ENCODE assay signal across 1 cellular context in the genomic region with DNA sequence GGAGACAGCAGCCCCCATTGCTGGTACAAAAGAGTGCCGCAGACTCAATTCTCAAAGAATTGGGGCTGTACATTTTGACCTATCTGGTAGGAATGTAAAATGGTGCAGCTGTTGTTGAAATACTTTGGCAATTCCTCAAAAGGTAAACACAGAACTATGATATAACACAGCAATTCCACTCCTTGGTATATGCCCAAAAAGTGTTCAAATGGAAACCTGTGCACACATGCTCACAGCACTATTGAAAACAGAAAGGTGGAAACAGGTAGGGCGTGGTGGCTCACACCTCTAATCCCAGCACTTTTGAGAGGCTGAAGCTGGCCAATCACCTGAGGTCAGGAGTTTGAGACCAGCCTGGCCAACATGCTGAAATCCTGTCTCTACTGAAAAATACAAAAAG.
TF ChIP-seq lines count a peak whose summit lies in the region.

No MANE protein-coding gene starts in this region.

TF ChIP-seq in HEK293, 187 proteins besides CTCF, POLR2A, EP300 and RAD21 (continued from another document):
- TF ChIP-seq, protein P1, sequence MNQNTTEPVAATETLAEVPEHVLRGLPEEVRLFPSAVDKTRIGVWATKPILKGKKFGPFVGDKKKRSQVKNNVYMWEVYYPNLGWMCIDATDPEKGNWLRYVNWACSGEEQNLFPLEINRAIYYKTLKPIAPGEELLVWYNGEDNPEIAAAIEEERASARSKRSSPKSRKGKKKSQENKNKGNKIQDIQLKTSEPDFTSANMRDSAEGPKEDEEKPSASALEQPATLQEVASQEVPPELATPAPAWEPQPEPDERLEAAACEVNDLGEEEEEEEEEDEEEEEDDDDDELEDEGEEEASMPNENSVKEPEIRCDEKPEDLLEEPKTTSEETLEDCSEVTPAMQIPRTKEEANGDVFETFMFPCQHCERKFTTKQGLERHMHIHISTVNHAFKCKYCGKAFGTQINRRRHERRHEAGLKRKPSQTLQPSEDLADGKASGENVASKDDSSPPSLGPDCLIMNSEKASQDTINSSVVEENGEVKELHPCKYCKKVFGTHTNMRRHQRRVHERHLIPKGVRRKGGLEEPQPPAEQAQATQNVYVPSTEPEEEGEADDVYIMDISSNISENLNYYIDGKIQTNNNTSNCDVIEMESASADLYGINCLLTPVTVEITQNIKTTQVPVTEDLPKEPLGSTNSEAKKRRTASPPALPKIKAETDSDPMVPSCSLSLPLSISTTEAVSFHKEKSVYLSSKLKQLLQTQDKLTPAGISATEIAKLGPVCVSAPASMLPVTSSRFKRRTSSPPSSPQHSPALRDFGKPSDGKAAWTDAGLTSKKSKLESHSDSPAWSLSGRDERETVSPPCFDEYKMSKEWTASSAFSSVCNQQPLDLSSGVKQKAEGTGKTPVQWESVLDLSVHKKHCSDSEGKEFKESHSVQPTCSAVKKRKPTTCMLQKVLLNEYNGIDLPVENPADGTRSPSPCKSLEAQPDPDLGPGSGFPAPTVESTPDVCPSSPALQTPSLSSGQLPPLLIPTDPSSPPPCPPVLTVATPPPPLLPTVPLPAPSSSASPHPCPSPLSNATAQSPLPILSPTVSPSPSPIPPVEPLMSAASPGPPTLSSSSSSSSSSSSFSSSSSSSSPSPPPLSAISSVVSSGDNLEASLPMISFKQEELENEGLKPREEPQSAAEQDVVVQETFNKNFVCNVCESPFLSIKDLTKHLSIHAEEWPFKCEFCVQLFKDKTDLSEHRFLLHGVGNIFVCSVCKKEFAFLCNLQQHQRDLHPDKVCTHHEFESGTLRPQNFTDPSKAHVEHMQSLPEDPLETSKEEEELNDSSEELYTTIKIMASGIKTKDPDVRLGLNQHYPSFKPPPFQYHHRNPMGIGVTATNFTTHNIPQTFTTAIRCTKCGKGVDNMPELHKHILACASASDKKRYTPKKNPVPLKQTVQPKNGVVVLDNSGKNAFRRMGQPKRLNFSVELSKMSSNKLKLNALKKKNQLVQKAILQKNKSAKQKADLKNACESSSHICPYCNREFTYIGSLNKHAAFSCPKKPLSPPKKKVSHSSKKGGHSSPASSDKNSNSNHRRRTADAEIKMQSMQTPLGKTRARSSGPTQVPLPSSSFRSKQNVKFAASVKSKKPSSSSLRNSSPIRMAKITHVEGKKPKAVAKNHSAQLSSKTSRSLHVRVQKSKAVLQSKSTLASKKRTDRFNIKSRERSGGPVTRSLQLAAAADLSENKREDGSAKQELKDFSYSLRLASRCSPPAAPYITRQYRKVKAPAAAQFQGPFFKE (tag by site-specific recombination; IDR thresholded peaks at IDR 0.05; ENCODE audit: borderline replicate concordance): no peak
